In genomic region chr2:119941981-119942513, GRCh38 we compare ENCODE assay signal across 16 cellular contexts.
"Had no signal": no experiment of that assay in that cellular context is flagged by ENCODE, and none has a peak within 500 bp of the region (broad histone marks: within the 10 kb centered on the region; RNA-seq: fewer than 3 reads in every experiment).

No MANE protein-coding gene starts in this region.

- DNase-seq: activated naive CD4-positive, alpha-beta T cell treated with anti-CD3 and anti-CD28 coated beads for 36 hours; activated T-cell treated with anti-CD3 and anti-CD28 coated beads, Interleukin-2, amount 50 U/mL, for 1 hour; body of pancreas; dorsolateral prefrontal cortex; endodermal cell; foreskin melanocyte; kidney; nephron progenitor cell; nucleus accumbens; spleen; stimulated activated CD4-positive, alpha-beta T cell treated with anti-CD3 and anti-CD28 coated beads, Interleukin-4, amount 100 ng/mL, for 4 hours; stimulated activated naive CD4-positive, alpha-beta T cell; tibial artery had no signal

- H3K4me3 ChIP-seq: body of pancreas, dorsolateral prefrontal cortex, spleen, tibial artery had no signal

- H3K27me3 ChIP-seq: body of pancreas, dorsolateral prefrontal cortex, spleen, tibial artery had no signal

- H3K4me3 Mint-ChIP-seq: activated naive CD4-positive, alpha-beta T cell treated with anti-CD3 and anti-CD28 coated beads for 36 hours; endodermal cell; mesothelial cell of epicardium; nephron progenitor cell had no signal

- H3K9me3 ChIP-seq: body of pancreas, spleen, tibial artery had no signal

- H3K27ac Mint-ChIP-seq: activated naive CD4-positive, alpha-beta T cell treated with anti-CD3 and anti-CD28 coated beads for 36 hours; endodermal cell; mesothelial cell of epicardium; nephron progenitor cell had no signal

- H3K4me1 Mint-ChIP-seq: endodermal cell, mesothelial cell of epicardium, nephron progenitor cell had no signal

- H3K4me1 ChIP-seq: body of pancreas, tibial artery had no signal

- FAIRE-seq: colon, kidney had no signal

- H3K9me3 Mint-ChIP-seq: activated naive CD4-positive, alpha-beta T cell treated with anti-CD3 and anti-CD28 coated beads for 36 hours; endodermal cell; mesothelial cell of epicardium; nephron progenitor cell had no signal

- ATAC-seq: activated CD4-positive, CD25-positive, alpha-beta regulatory T cell treated with anti-CD3 and anti-CD28 coated beads, Interleukin-2, amount 50 U/mL, for 24 hours; body of pancreas had no signal

- H3K27ac ChIP-seq: body of pancreas, dorsolateral prefrontal cortex, spleen, tibial artery had no signal
